ENCODE assay signal across 2 cellular contexts in the genomic region with DNA sequence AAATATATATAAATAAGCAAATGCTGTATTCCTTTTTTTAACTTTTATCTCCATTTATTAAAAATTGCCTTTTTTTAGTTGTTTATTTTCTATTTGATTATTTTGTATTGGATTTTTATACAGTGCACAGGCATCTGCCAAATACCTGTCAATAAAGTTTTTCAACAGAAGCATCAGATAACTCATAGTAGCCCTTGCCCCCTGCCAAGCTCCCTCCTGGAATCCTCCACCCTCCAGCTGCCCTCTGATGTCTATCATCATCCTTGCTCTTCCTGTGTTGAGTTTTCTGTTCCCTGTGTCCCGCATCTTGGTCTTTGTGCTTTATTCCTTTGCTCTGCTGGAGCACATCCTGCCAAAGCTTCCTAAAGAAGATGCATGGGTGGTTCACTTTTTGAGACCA.
A peak's percentile ranks its signal among the peaks of the same experiment; 100 is the strongest.
TF ChIP-seq lines count a peak whose summit lies in the region.

No MANE protein-coding gene starts in this region.

TF ChIP-seq in HepG2, 621 proteins besides CTCF, POLR2A, EP300 and RAD21:
- TF ChIP-seq ZBTB33 (CRISPR knock-in tag; IDR thresholded peaks at IDR 0.05), result 0 out of 2 replicates have a peak, but pooled peaks have one; percentile 48
- TF ChIP-seq, protein P1, sequence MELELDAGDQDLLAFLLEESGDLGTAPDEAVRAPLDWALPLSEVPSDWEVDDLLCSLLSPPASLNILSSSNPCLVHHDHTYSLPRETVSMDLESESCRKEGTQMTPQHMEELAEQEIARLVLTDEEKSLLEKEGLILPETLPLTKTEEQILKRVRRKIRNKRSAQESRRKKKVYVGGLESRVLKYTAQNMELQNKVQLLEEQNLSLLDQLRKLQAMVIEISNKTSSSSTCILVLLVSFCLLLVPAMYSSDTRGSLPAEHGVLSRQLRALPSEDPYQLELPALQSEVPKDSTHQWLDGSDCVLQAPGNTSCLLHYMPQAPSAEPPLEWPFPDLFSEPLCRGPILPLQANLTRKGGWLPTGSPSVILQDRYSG (CRISPR knock-in tag; IDR thresholded peaks at IDR 0.05), result no peak
- no peak for TF ChIP-seq PCBP1 (IDR thresholded peaks at IDR 0.05; ENCODE audit: borderline replicate concordance, low read depth, low read length)
- TF ChIP-seq, protein P2, sequence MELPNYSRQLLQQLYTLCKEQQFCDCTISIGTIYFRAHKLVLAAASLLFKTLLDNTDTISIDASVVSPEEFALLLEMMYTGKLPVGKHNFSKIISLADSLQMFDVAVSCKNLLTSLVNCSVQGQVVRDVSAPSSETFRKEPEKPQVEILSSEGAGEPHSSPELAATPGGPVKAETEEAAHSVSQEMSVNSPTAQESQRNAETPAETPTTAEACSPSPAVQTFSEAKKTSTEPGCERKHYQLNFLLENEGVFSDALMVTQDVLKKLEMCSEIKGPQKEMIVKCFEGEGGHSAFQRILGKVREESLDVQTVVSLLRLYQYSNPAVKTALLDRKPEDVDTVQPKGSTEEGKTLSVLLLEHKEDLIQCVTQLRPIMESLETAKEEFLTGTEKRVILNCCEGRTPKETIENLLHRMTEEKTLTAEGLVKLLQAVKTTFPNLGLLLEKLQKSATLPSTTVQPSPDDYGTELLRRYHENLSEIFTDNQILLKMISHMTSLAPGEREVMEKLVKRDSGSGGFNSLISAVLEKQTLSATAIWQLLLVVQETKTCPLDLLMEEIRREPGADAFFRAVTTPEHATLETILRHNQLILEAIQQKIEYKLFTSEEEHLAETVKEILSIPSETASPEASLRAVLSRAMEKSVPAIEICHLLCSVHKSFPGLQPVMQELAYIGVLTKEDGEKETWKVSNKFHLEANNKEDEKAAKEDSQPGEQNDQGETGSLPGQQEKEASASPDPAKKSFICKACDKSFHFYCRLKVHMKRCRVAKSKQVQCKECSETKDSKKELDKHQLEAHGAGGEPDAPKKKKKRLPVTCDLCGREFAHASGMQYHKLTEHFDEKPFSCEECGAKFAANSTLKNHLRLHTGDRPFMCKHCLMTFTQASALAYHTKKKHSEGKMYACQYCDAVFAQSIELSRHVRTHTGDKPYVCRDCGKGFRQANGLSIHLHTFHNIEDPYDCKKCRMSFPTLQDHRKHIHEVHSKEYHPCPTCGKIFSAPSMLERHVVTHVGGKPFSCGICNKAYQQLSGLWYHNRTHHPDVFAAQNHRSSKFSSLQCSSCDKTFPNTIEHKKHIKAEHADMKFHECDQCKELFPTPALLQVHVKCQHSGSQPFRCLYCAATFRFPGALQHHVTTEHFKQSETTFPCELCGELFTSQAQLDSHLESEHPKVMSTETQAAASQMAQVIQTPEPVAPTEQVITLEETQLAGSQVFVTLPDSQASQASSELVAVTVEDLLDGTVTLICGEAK (IDR thresholded peaks at IDR 0.05), result 0 out of 2 replicates have a peak, but pooled peaks have one; percentile 5
- TF ChIP-seq, protein P2 (CRISPR knock-in tag; IDR thresholded peaks at IDR 0.05), result peak; percentile 64; the same call in 1 of the 2 replicates

TF ChIP-seq in K562, 482 proteins besides CTCF, POLR2A, EP300 and RAD21:
- no peak for TF ChIP-seq RUNX1 (IDR thresholded peaks at IDR 0.05; ENCODE audit: low read depth)
- TF ChIP-seq, protein P2 (IDR thresholded peaks at IDR 0.05), result peak; percentile 62
- TF ChIP-seq, protein P2 (CRISPR knock-in tag; IDR thresholded peaks at IDR 0.05), result no peak
TF ChIP-seq in K562: peak in this region for 1.
